Comparison of ENCODE assay signal across 8 cellular contexts in the genomic region with DNA sequence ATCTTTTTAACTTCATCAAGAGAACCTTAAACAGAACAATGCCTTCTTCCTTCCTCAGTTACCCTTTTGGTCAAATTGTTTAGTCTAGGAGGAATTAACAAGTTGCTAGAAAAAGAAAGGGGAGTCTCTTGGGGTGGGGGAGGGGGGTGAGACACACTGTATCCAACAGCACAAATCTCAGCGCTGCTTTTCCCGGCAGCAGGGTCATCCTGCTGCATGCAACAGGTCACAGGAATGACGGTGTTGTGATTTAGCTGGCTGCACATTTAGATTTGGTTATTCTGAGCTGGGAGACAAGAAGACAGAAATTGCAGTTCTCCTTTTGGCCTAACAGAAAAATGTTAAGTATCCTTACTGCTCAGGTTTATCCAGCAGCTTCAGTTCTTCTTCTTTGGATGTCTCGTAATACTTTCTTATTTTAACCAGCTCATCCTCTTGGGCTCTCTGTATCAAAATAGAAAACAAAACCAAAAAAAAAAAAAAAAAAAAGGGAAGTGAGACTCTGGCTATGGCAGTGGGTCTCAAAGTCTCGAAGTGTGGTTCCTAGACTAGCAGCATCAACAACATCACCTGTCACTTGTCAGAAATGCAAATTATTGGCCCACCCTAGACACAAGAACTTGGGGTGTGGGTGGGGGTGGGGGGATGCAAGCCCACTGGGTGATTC.
A peak's percentile ranks its signal among the peaks of the same experiment; 100 is the strongest.
DNase-seq lines count a peak whose midpoint lies in the region; ATAC-seq, FAIRE-seq and TF ChIP-seq lines count a peak whose summit lies in the region.

No MANE protein-coding gene starts in this region.

- SMC1A ChIA-PET in GM12878 (lab: Charles Lee; ENCODE audit: uncharacterized antibody, unreplicated experiment) = interaction anchor here (0.6 to 3.2 kb wide), 25 partner anchors 9 to 291 kb away, joined by 3 to 29 read pairs (median 5); no protein-coding TSS in a partner anchor

- DNase-seq in GM12878 (ENCODE audit: low read depth, low spot score) (peak; percentile 71), skeletal muscle cell (ENCODE audit: low read depth) (peak; percentile 80), NCI-H1694 treated with DMSO at 0.1 percent for 48 hours (lab: John Stamatoyannopoulos, UW) (no peak), retina (no peak), kidney (no peak), cerebellar cortex (ENCODE audit: low spot score) (no peak)

- RAD21 ChIA-PET in GM12878 (lab: Charles Lee; ENCODE audit: unreplicated experiment) = interaction anchor here (0.8 to 3.5 kb wide), 10 partner anchors 9 to 74 kb away, joined by 3 to 20 read pairs (median 8); no protein-coding TSS in a partner anchor

- H3K4me3 ChIP-seq in GM12878 (peak overlapping the region; percentile 51; the same call in 1 of the 2 replicates), skeletal muscle cell (ENCODE audit: low read depth, low read length) (no peak overlapping the region), kidney (ENCODE audit: low read length in 2 of 2) (no peak overlapping the region)

- TF ChIP-seq CTCF in GM12878 (IDR thresholded peaks at IDR 0.05 in 2 of 3, conservative IDR thresholded peaks at IDR 0.05 in 1 of 3; ENCODE audit: control insufficient read depth in 2 of 3, extremely low read depth in 1 of 3, insufficient read depth in 1 of 3, low read depth in 3 of 3, low read length in 3 of 3) (no peak), kidney (IDR thresholded peaks at IDR 0.05; ENCODE audit: borderline replicate concordance, extremely low read depth, insufficient read depth) (no peak)

- WGBS in GM12878 (ENCODE audit: insufficient coverage, insufficient replicate concordance, low lambda C conversion rate, missing lambda C conversion rate) = 0% methylated on average over 5 of the region's 5 CpGs

- intact Hi-C loops in GM12878 (cut with micrococcal nuclease; ENCODE audit: unreplicated experiment) (loop anchor here (1.0 kb wide), 1 partner anchor 9 kb away; no protein-coding TSS in a partner anchor), kidney (cut with DNase I) (no loop called here)

- in situ Hi-C loops in GM12878 (cut with MboI) = no loop called here

- H3K4me1 ChIP-seq in GM12878 (ENCODE audit: control insufficient read depth, insufficient read depth, low read length) (peaks cover 24% of the 10 kb centered on the region), kidney (ENCODE audit: control insufficient read depth in 1 of 2, insufficient read depth in 1 of 2, low read depth in 1 of 2, low read length in 2 of 2) (no peaks in the 10 kb centered on the region)

- no peak for TF ChIP-seq POLR2A in GM12878 (IDR thresholded peaks at IDR 0.05; ENCODE audit: low read depth, low read length)

- H3K27me3 ChIP-seq in GM12878 (replicated peaks in 1 of 2; ENCODE audit: control insufficient read depth in 2 of 2, insufficient read depth in 2 of 2, low read length in 1 of 2) = no peaks in the 10 kb centered on the region

- H3K4me2 ChIP-seq in GM12878 (ENCODE audit: control insufficient read depth, insufficient read depth) = peak overlapping the region; percentile 48

- no TSS peak for BruUV-seq in GM12878 (replicated peaks; lab: Mats Ljungman, UMichigan)

- H3K9me3 ChIP-seq in GM12878 (replicated peaks; ENCODE audit: control insufficient read depth, insufficient read depth, low read length) (no peaks in the 10 kb centered on the region), kidney (ENCODE audit: control insufficient read depth in 1 of 2, low read length in 2 of 2) (no peaks in the 10 kb centered on the region)

- peak overlapping the region; percentile 1; the same call in 1 of the 2 replicates for H2AFZ ChIP-seq in GM12878 (ENCODE audit: control insufficient read depth, low read depth, low read length)

- H3K36me3 ChIP-seq in GM12878 (ENCODE audit: control insufficient read depth in 2 of 2, insufficient read depth in 2 of 2, low read length in 1 of 2) (no peaks in the 10 kb centered on the region), kidney (ENCODE audit: control insufficient read depth in 1 of 2, insufficient read depth in 2 of 2, low read length in 2 of 2) (no peaks in the 10 kb centered on the region)

- ATAC-seq in GM19351 (IDR thresholded peaks at IDR 0.05; ENCODE audit: unreplicated experiment) = peak; percentile 88
- ATAC-seq in HG03066 (IDR thresholded peaks at IDR 0.05; ENCODE audit: low read depth, unreplicated experiment) = peak; percentile 86
- peak; percentile 95 for ATAC-seq in GM12878

- CTCF ChIA-PET in GM12878 (lab: Yijun Ruan, JAX) = interaction anchor here (1.0 to 3.2 kb wide), 10 partner anchors 9 to 245 kb away, joined by 3 to 16 read pairs (median 4); no protein-coding TSS in a partner anchor

- peak overlapping the region; percentile 11 for H3K9ac ChIP-seq in GM12878 (ENCODE audit: control insufficient read depth, insufficient read depth, low read length)
- H3K9ac ChIP-seq in kidney (ENCODE audit: low read length in 2 of 2) = no peak overlapping the region

- H3K79me2 ChIP-seq in GM12878 (ENCODE audit: control insufficient read depth, insufficient read depth, low read length) = no peaks in the 10 kb centered on the region

- no peak for TF ChIP-seq RAD21 in GM12878 (IDR thresholded peaks at IDR 0.05; ENCODE audit: insufficient read depth, low read depth, low read length)

- H3K27ac ChIP-seq in GM12878 (ENCODE audit: control insufficient read depth, insufficient read depth) (peak overlapping the region; percentile 64), kidney (ENCODE audit: low read depth in 2 of 2, low read length in 2 of 2) (no peak overlapping the region)

- TF ChIP-seq EP300 in GM12878 (IDR thresholded peaks at IDR 0.05; ENCODE audit: borderline replicate concordance in 1 of 2, control insufficient read depth in 1 of 2, low read depth in 2 of 2, low read length in 2 of 2) = peak; percentile 91 to 96

- FAIRE-seq in GM12878 (lab: Jason Lieb, UNC) (peak; percentile 97), kidney (lab: Jason Lieb, UNC) (no peak)

- POLR2A ChIA-PET in GM12878 (lab: Charles Lee) = interaction anchor here (0.6 to 1.9 kb wide), 13 partner anchors 10 to 1600 kb away, joined by 3 to 21 read pairs (median 5); a partner anchor contains a TSS

- no peaks in the 10 kb centered on the region for H4K20me1 ChIP-seq in GM12878 (ENCODE audit: control insufficient read depth, insufficient read depth)

TF ChIP-seq in GM12878, 131 proteins besides CTCF, POLR2A, EP300 and RAD21 (continues in another document):
- TF ChIP-seq BACH1 (IDR thresholded peaks at IDR 0.05; ENCODE audit: borderline replicate concordance) (no peak), SMAD1 (IDR thresholded peaks at IDR 0.05; ENCODE audit: low read depth, partially characterized antibody) (no peak), TARDBP (IDR thresholded peaks at IDR 0.05; ENCODE audit: borderline replicate concordance) (no peak), KLF5 (IDR thresholded peaks at IDR 0.05; ENCODE audit: partially characterized antibody) (no peak), CBFB (IDR thresholded peaks at IDR 0.05; ENCODE audit: low read depth) (0 out of 2 replicates have a peak, but pooled peaks have one; percentile 48), EED (IDR thresholded peaks at IDR 0.05; ENCODE audit: low read depth) (peak; percentile 75; the same call in 1 of the 2 replicates), JUNB (IDR thresholded peaks at IDR 0.05) (no peak), BMI1 (IDR thresholded peaks at IDR 0.05; ENCODE audit: borderline replicate concordance) (no peak), STAT3 (IDR thresholded peaks at IDR 0.05; ENCODE audit: low read depth, low read length) (no peak), SIX5 (IDR thresholded peaks at IDR 0.05; ENCODE audit: low read depth, low read length, severe bottlenecking) (no peak), KDM1A (IDR thresholded peaks at IDR 0.05; ENCODE audit: borderline replicate concordance) (no peak), HDAC2 (IDR thresholded peaks at IDR 0.05) (no peak), SIN3A (IDR thresholded peaks at IDR 0.05; ENCODE audit: low read depth, low read length) (no peak), KAT2A (conservative IDR thresholded peaks at IDR 0.05; ENCODE audit: control insufficient read depth, low read depth, low read length) (no peak)
- TF ChIP-seq, protein P1, sequence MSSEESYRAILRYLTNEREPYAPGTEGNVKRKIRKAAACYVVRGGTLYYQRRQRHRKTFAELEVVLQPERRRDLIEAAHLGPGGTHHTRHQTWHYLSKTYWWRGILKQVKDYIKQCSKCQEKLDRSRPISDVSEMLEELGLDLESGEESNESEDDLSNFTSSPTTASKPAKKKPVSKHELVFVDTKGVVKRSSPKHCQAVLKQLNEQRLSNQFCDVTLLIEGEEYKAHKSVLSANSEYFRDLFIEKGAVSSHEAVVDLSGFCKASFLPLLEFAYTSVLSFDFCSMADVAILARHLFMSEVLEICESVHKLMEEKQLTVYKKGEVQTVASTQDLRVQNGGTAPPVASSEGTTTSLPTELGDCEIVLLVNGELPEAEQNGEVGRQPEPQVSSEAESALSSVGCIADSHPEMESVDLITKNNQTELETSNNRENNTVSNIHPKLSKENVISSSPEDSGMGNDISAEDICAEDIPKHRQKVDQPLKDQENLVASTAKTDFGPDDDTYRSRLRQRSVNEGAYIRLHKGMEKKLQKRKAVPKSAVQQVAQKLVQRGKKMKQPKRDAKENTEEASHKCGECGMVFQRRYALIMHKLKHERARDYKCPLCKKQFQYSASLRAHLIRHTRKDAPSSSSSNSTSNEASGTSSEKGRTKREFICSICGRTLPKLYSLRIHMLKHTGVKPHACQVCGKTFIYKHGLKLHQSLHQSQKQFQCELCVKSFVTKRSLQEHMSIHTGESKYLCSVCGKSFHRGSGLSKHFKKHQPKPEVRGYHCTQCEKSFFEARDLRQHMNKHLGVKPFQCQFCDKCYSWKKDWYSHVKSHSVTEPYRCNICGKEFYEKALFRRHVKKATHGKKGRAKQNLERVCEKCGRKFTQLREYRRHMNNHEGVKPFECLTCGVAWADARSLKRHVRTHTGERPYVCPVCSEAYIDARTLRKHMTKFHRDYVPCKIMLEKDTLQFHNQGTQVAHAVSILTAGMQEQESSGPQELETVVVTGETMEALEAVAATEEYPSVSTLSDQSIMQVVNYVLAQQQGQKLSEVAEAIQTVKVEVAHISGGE (CRISPR knock-in tag; IDR thresholded peaks at IDR 0.05) = no peak
- TF ChIP-seq, protein P2, sequence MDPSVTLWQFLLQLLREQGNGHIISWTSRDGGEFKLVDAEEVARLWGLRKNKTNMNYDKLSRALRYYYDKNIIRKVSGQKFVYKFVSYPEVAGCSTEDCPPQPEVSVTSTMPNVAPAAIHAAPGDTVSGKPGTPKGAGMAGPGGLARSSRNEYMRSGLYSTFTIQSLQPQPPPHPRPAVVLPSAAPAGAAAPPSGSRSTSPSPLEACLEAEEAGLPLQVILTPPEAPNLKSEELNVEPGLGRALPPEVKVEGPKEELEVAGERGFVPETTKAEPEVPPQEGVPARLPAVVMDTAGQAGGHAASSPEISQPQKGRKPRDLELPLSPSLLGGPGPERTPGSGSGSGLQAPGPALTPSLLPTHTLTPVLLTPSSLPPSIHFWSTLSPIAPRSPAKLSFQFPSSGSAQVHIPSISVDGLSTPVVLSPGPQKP (IDR thresholded peaks at IDR 0.05; ENCODE audit: low read depth, low read length) = no peak

Comparison
In these comparisons a context has a peak if more than half of its experiments do, and no peak if none do; other contexts are left out.
1. DNase-seq: peak in GM12878 (single experiment) and skeletal muscle cell (single experiment); none in NCI-H1694 treated with DMSO at 0.1 percent for 48 hours (single experiment), retina (single experiment), kidney (single experiment) and cerebellar cortex (single experiment).
2. Peak in every context shown above with its lines, with median percentiles within 50 percentile points of each other: ATAC-seq.